In genomic region chr1:162357681-162358266, GRCh38 we compare ENCODE assay signal across 1 cellular context.
TF ChIP-seq lines count a peak whose summit lies in the region.

No MANE protein-coding gene starts in this region.

TF ChIP-seq in A549, 52 proteins besides CTCF, POLR2A, EP300 and RAD21 (continued from another document):
- TF ChIP-seq REST (IDR thresholded peaks at IDR 0.05) (no peak), KDM5A (IDR thresholded peaks at IDR 0.05) (no peak), HOXA7 (CRISPR knock-in tag; IDR thresholded peaks at IDR 0.05) (no peak), EHMT2 (IDR thresholded peaks at IDR 0.05; ENCODE audit: low read depth) (no peak), NR3C1 (IDR thresholded peaks at IDR 0.05) (no peak)
- TF ChIP-seq, protein P1, sequence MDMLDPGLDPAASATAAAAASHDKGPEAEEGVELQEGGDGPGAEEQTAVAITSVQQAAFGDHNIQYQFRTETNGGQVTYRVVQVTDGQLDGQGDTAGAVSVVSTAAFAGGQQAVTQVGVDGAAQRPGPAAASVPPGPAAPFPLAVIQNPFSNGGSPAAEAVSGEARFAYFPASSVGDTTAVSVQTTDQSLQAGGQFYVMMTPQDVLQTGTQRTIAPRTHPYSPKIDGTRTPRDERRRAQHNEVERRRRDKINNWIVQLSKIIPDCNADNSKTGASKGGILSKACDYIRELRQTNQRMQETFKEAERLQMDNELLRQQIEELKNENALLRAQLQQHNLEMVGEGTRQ (IDR thresholded peaks at IDR 0.05): no peak
